In the genomic region with DNA sequence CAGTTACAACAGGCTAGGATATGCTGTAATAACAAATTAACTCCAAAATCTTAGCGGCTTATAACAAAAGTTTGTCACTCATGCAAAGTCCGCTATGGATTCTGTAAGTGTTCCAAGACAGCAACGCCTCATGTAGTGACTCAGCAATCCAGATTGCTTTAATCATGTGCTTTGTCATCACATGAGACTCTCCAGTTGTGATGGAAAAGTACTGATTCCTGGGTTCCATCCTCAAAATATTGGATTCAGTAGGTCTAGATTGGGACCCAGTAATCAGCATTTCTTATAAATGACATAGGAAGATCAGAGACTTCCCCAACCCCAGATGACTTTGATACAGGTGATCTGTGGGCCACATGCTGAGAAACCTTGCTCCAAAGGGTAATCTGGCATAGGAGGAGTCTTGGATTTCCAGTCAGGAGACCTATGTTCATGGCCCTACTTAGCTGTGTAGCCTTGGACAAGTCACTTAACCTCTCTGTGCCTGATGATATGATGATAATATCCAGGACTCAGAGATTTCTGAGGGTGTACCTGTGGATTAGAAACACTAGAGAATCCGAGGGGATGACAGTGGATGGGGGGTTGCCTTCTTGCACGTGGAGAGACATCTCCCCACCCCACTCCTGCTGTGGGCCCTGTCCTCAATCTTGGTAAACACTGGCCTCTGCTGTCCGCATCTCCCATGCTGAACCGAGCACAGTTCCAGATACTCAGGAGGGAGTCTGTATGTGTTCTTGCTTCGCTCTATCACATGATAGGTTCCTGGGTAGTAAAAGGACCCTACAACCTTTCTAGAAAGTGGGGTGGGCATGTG, we compare ENCODE assay signal across 1 cellular context.
TF ChIP-seq lines count a peak whose summit lies in the region.

No MANE protein-coding gene starts in this region.

TF ChIP-seq in HCT116, 20 proteins besides CTCF, POLR2A, EP300 and RAD21 (continued from another document):
- TF ChIP-seq, protein P1, sequence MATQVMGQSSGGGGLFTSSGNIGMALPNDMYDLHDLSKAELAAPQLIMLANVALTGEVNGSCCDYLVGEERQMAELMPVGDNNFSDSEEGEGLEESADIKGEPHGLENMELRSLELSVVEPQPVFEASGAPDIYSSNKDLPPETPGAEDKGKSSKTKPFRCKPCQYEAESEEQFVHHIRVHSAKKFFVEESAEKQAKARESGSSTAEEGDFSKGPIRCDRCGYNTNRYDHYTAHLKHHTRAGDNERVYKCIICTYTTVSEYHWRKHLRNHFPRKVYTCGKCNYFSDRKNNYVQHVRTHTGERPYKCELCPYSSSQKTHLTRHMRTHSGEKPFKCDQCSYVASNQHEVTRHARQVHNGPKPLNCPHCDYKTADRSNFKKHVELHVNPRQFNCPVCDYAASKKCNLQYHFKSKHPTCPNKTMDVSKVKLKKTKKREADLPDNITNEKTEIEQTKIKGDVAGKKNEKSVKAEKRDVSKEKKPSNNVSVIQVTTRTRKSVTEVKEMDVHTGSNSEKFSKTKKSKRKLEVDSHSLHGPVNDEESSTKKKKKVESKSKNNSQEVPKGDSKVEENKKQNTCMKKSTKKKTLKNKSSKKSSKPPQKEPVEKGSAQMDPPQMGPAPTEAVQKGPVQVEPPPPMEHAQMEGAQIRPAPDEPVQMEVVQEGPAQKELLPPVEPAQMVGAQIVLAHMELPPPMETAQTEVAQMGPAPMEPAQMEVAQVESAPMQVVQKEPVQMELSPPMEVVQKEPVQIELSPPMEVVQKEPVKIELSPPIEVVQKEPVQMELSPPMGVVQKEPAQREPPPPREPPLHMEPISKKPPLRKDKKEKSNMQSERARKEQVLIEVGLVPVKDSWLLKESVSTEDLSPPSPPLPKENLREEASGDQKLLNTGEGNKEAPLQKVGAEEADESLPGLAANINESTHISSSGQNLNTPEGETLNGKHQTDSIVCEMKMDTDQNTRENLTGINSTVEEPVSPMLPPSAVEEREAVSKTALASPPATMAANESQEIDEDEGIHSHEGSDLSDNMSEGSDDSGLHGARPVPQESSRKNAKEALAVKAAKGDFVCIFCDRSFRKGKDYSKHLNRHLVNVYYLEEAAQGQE (IDR thresholded peaks at IDR 0.05; ENCODE audit: low read depth): no peak
TF ChIP-seq in HCT116: peak in this region for 2.
